13 cellular contexts compared by ENCODE assay signal in the genomic region with DNA sequence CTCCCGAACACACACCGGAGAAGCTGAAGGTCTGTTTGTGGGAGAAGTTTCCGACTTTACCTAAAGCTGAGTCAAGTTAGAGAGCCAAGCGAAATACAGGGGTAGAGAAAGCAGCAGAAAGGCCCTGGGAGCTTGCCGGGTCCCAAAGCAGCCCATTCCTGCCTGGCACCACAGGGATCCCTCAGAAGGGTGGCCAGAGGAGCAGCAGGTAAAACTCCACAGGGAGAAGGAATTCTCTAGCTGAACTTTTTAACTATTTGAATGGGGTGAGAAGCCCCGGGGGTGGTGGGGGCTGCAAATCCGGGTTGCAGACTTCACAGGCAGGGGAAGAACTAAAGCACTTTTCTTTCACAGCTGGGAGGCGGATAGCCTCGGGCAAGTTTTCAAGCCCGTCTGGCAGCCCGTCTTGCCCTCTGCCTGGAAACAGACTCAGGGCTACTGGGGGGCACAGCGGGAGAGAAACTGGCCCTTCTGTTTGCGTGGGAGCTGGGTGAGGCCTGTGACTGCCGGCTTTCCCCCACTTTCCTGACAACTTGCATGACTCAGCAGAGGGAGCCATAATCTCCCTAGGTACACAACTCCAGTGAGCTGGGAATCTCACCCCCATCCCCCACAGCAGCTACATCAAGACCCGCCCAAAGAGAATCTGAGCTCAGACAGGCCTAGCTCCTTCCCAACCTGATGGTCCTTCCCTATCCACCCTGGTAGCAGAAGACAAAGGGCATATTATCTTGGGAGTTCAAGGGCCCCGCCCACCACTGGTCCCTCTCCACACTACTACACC.
DNase-seq lines count a peak whose midpoint lies in the region; ATAC-seq and TF ChIP-seq lines count a peak whose summit lies in the region.
"Had no signal": no experiment of that assay in that cellular context is flagged by ENCODE, and none has a peak within 500 bp of the region (broad histone marks: within the 10 kb centered on the region; RNA-seq: fewer than 3 reads in every experiment).

No MANE protein-coding gene starts in this region.

- H3K27me3 ChIP-seq in HAP-1 (ENCODE audit: low read depth) (no peaks in the 10 kb centered on the region), esophagus squamous epithelium (no peaks in the 10 kb centered on the region)
- H3K27me3 ChIP-seq: adrenal gland, SJCRH30 had no signal

- intact Hi-C loops in esophagus squamous epithelium (cut with DNase I): loop anchor here (10.0 kb wide), 1 partner anchor 322 kb away; the partner anchor contains the start of gene ADM

- H3K27ac ChIP-seq in esophagus squamous epithelium: peak overlapping the region; percentile 9 to 54 (median 28)
- H3K27ac ChIP-seq: adrenal gland, SJCRH30 had no signal

- DNase-seq in HAP-1 (ENCODE audit: low spot score in 2 of 2) (peak; percentile 19 to 73), RPMI7951 (ENCODE audit: low read depth) (peak; percentile 93), esophagus squamous epithelium (lab: John Stamatoyannopoulos, UW) (no peak), renal cortical epithelial cell (ENCODE audit: low read depth) (peak; percentile 30), NOMO-1 (lab: John Stamatoyannopoulos, UW; ENCODE audit: unreplicated experiment in 2 of 2) (no peak), left lobe of liver (ENCODE audit: low spot score) (no peak), NCI-H510A (lab: John Stamatoyannopoulos, UW) (no peak)
- DNase-seq: activated CD4-positive, alpha-beta T cell treated with anti-CD3 and anti-CD28 coated beads for 48 hours; adrenal gland; glutamatergic neuron; NCI-H1092 treated with DMSO at 0.1 percent for 48 hours had no signal

- no peak for TF ChIP-seq CTCF in esophagus squamous epithelium (IDR thresholded peaks at IDR 0.05)

- in situ Hi-C loops in HAP-1 (cut with MboI; ENCODE audit: low sequenced_read_pairs): loop anchor here (25.0 kb wide), 1 partner anchor 329 kb away; the partner anchor contains the start of gene ADM

- no peaks in the 10 kb centered on the region for H3K9me3 ChIP-seq in HAP-1
- peaks cover 0 to 3% (median 0%) of the 10 kb centered on the region in 3 donors for H3K9me3 ChIP-seq in esophagus squamous epithelium
- H3K9me3 ChIP-seq: adrenal gland, SJCRH30 had no signal

- H3K4me1 ChIP-seq in HAP-1: peaks cover 14% of the 10 kb centered on the region
- H3K4me1 ChIP-seq in esophagus squamous epithelium: peaks cover 5 to 15% (median 6%) of the 10 kb centered on the region in 3 donors
- H3K4me1 ChIP-seq: SJCRH30 had no signal

- ATAC-seq in HG03159 (IDR thresholded peaks at IDR 0.05; ENCODE audit: unreplicated experiment) (no peak), left lobe of liver (no peak)

- H3K36me3 ChIP-seq in HAP-1 (replicated peaks) (no peaks in the 10 kb centered on the region), esophagus squamous epithelium (peaks cover 0 to 22% (median 0%) of the 10 kb centered on the region in 3 donors)
- H3K36me3 ChIP-seq: adrenal gland had no signal

- WGBS in esophagus squamous epithelium, 2 donors: 72 to 81% methylated on average over 6 to 10 of the region's 16 CpGs

- TF ChIP-seq POLR2A in esophagus squamous epithelium (IDR thresholded peaks at IDR 0.05): no peak

- no peak overlapping the region for H3K4me3 ChIP-seq in HAP-1
- H3K4me3 ChIP-seq in esophagus squamous epithelium: no peak overlapping the region
- H3K4me3 ChIP-seq: adrenal gland, SJCRH30 had no signal

Comparison
In these comparisons a context has a peak if more than half of its experiments do, and no peak if none do; other contexts are left out.
1. DNase-seq: peak in HAP-1 (2 of 2), RPMI7951 (single experiment) and renal cortical epithelial cell (single experiment); none in esophagus squamous epithelium (single experiment), NOMO-1 (0 of 2), left lobe of liver (single experiment) and NCI-H510A (single experiment).